In genomic region chr6:28080631-28081485, GRCh38 we compare ENCODE assay signal across 1 cellular context.
A peak's percentile ranks its signal among the peaks of the same experiment; 100 is the strongest.
TF ChIP-seq lines count a peak whose summit lies in the region.

No MANE protein-coding gene starts in this region.

TF ChIP-seq in HepG2, 621 proteins besides CTCF, POLR2A, EP300 and RAD21 (continued from another document and continues in another):
- TF ChIP-seq ZBTB49 (CRISPR knock-in tag; IDR thresholded peaks at IDR 0.05; ENCODE audit: borderline replicate concordance) (no peak; the same call in 1 of the 2 replicates), FOXP4 (CRISPR knock-in tag; IDR thresholded peaks at IDR 0.05) (peak; percentile 70), ZNF749 (CRISPR knock-in tag; IDR thresholded peaks at IDR 0.05; ENCODE audit: borderline replicate concordance) (peak; percentile 77; the same call in 1 of the 2 replicates), RFXAP (CRISPR knock-in tag; IDR thresholded peaks at IDR 0.05; ENCODE audit: borderline replicate concordance) (peak; percentile 86; the same call in 1 of the 2 replicates), LCORL (IDR thresholded peaks at IDR 0.05) (no peak; the same call in 1 of the 2 replicates), LCORL (CRISPR knock-in tag; IDR thresholded peaks at IDR 0.05) (peak; percentile 94), CEBPZ (IDR thresholded peaks at IDR 0.05; ENCODE audit: low read length) (no peak), ZNF280B (CRISPR knock-in tag; IDR thresholded peaks at IDR 0.05; ENCODE audit: borderline replicate concordance) (no peak; the same call in 1 of the 2 replicates), EHMT2 (IDR thresholded peaks at IDR 0.05; ENCODE audit: borderline replicate concordance, low read depth, low read length) (peak; percentile 78; the same call in 1 of the 2 replicates), MXI1 (IDR thresholded peaks at IDR 0.05; ENCODE audit: borderline replicate concordance, low read depth, low read length) (peak; percentile 85; the same call in 2 of the 3 replicates), JDP2 (CRISPR knock-in tag; IDR thresholded peaks at IDR 0.05; ENCODE audit: borderline replicate concordance) (no peak), ZUFSP (CRISPR knock-in tag; IDR thresholded peaks at IDR 0.05; ENCODE audit: borderline replicate concordance) (no peak), THAP9 (CRISPR knock-in tag; IDR thresholded peaks at IDR 0.05; ENCODE audit: borderline replicate concordance) (peak; percentile 94), TSC22D2 (CRISPR knock-in tag; IDR thresholded peaks at IDR 0.05; ENCODE audit: borderline replicate concordance) (peak; percentile 75), CEBPB (IDR thresholded peaks at IDR 0.05; ENCODE audit: borderline replicate concordance, low read depth, low read length) (no peak), ZNF512 (CRISPR knock-in tag; IDR thresholded peaks at IDR 0.05) (no peak), ZNF597 (CRISPR knock-in tag; IDR thresholded peaks at IDR 0.05) (no peak), ONECUT2 (CRISPR knock-in tag; IDR thresholded peaks at IDR 0.05) (no peak), MXD4 (CRISPR knock-in tag; IDR thresholded peaks at IDR 0.05) (peak; percentile 92), KLF13 (CRISPR knock-in tag; IDR thresholded peaks at IDR 0.05) (no peak), ZNF615 (CRISPR knock-in tag; IDR thresholded peaks at IDR 0.05; ENCODE audit: borderline replicate concordance) (peak; percentile 24; the same call in 1 of the 2 replicates), MBD4 (IDR thresholded peaks at IDR 0.05; ENCODE audit: borderline replicate concordance, low read length) (no peak), STAG1 (CRISPR knock-in tag; IDR thresholded peaks at IDR 0.05) (no peak), DZIP1 (CRISPR knock-in tag; IDR thresholded peaks at IDR 0.05) (peak; percentile 75; the same call in 1 of the 2 replicates), RNF2 (conservative IDR thresholded peaks at IDR 0.05; ENCODE audit: low read depth) (peak; percentile 72; the same call in 1 of the 2 replicates), RARA (CRISPR knock-in tag; IDR thresholded peaks at IDR 0.05) (peak; percentile 49; the same call in 1 of the 2 replicates), ZBTB8A (CRISPR knock-in tag; IDR thresholded peaks at IDR 0.05; ENCODE audit: borderline replicate concordance, low read depth) (no peak), TCF7 (IDR thresholded peaks at IDR 0.05; ENCODE audit: low read depth) (no peak), ZNF780A (CRISPR knock-in tag; IDR thresholded peaks at IDR 0.05) (no peak), JUND (CRISPR knock-in tag; IDR thresholded peaks at IDR 0.05) (peak; percentile 76; the same call in 1 of the 2 replicates), ZGPAT (CRISPR knock-in tag; IDR thresholded peaks at IDR 0.05) (peak; percentile 98), NKX3-1 (CRISPR knock-in tag; IDR thresholded peaks at IDR 0.05) (peak; percentile 75)
